ENCODE assay signal across 1 cellular context in the genomic region with DNA sequence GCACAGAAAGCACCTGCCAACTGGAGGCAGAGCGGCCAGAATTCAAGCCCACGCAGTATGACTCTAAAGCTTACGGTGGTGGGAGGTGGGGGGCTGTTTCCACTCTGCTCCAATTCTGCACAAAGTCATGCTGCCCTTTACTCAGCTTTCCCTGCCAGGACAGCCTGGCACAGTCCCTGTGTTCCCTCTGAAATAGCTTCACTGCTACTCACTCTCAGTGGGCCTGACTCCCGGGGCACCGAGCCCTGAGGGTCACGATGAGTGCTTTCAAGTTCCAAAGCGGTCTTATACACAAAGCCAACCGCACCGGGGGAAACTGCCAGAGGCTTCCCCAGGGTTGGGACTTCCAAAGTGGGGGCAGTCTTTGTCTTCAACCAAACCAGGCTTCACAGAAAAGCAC.
TF ChIP-seq lines count a peak whose summit lies in the region.

No MANE protein-coding gene starts in this region.

TF ChIP-seq in SK-N-SH, 30 proteins besides CTCF, POLR2A, EP300 and RAD21 (continued from another document):
- TF ChIP-seq FOXJ3 (CRISPR knock-in tag; IDR thresholded peaks at IDR 0.05), result no peak
- no peak for TF ChIP-seq FOXM1 (IDR thresholded peaks at IDR 0.05; ENCODE audit: low read depth)
- TF ChIP-seq TEAD4 (IDR thresholded peaks at IDR 0.05; ENCODE audit: borderline replicate concordance, insufficient read depth), result no peak
- no peak for TF ChIP-seq GATA2 (CRISPR knock-in tag; IDR thresholded peaks at IDR 0.05)
- no peak for TF ChIP-seq SMC3 (IDR thresholded peaks at IDR 0.05; ENCODE audit: low read depth, low read length)
- TF ChIP-seq, protein P1, sequence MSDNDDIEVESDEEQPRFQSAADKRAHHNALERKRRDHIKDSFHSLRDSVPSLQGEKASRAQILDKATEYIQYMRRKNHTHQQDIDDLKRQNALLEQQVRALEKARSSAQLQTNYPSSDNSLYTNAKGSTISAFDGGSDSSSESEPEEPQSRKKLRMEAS (IDR thresholded peaks at IDR 0.05; ENCODE audit: low read depth), result no peak
- no peak for TF ChIP-seq ELF1 (IDR thresholded peaks at IDR 0.05)
- TF ChIP-seq, protein P2, sequence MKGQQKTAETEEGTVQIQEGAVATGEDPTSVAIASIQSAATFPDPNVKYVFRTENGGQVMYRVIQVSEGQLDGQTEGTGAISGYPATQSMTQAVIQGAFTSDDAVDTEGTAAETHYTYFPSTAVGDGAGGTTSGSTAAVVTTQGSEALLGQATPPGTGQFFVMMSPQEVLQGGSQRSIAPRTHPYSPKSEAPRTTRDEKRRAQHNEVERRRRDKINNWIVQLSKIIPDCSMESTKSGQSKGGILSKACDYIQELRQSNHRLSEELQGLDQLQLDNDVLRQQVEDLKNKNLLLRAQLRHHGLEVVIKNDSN (IDR thresholded peaks at IDR 0.05; ENCODE audit: borderline replicate concordance, low read depth), result no peak
- TF ChIP-seq, protein P3, sequence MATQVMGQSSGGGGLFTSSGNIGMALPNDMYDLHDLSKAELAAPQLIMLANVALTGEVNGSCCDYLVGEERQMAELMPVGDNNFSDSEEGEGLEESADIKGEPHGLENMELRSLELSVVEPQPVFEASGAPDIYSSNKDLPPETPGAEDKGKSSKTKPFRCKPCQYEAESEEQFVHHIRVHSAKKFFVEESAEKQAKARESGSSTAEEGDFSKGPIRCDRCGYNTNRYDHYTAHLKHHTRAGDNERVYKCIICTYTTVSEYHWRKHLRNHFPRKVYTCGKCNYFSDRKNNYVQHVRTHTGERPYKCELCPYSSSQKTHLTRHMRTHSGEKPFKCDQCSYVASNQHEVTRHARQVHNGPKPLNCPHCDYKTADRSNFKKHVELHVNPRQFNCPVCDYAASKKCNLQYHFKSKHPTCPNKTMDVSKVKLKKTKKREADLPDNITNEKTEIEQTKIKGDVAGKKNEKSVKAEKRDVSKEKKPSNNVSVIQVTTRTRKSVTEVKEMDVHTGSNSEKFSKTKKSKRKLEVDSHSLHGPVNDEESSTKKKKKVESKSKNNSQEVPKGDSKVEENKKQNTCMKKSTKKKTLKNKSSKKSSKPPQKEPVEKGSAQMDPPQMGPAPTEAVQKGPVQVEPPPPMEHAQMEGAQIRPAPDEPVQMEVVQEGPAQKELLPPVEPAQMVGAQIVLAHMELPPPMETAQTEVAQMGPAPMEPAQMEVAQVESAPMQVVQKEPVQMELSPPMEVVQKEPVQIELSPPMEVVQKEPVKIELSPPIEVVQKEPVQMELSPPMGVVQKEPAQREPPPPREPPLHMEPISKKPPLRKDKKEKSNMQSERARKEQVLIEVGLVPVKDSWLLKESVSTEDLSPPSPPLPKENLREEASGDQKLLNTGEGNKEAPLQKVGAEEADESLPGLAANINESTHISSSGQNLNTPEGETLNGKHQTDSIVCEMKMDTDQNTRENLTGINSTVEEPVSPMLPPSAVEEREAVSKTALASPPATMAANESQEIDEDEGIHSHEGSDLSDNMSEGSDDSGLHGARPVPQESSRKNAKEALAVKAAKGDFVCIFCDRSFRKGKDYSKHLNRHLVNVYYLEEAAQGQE (IDR thresholded peaks at IDR 0.05; ENCODE audit: low read depth, low read length), result no peak
- no peak for TF ChIP-seq RFX5 (IDR thresholded peaks at IDR 0.05; ENCODE audit: low read length)
- no peak for TF ChIP-seq TCF12 (IDR thresholded peaks at IDR 0.05)
